Comparison of ENCODE assay signal across 23 cellular contexts in genomic region chr4:11301075-11301660, GRCh38.
A peak's percentile ranks its signal among the peaks of the same experiment; 100 is the strongest.
DNase-seq lines count a peak whose midpoint lies in the region; ATAC-seq and TF ChIP-seq lines count a peak whose summit lies in the region.
"Had no signal": no experiment of that assay in that cellular context is flagged by ENCODE, and none has a peak within 500 bp of the region (broad histone marks: within the 10 kb centered on the region; RNA-seq: fewer than 3 reads in every experiment).

No MANE protein-coding gene starts in this region.

- H3K36me3 ChIP-seq in hepatocyte (replicated peaks; ENCODE audit: insufficient read depth, low read depth) (no peaks in the 10 kb centered on the region), mucosa of descending colon (ENCODE audit: low read depth) (no peaks in the 10 kb centered on the region), trophoblast cell (ENCODE audit: control insufficient read depth in 1 of 2, insufficient read depth in 2 of 2, low read length in 2 of 2) (no peaks in the 10 kb centered on the region)
- H3K36me3 ChIP-seq: BE2C; BLaER1 treated with 17β-estradiol and CSF1 and Interleukin-3, amounts not matched to agents 10 nM and 100 nM had no signal

- H4K91ac ChIP-seq in trophoblast cell (ENCODE audit: low read depth, low read length), result no peak overlapping the region

- POLR2A ChIA-PET in HEK293T (lab: Yijun Ruan, JAX), result no interaction called here

- H3K9ac ChIP-seq in trophoblast cell (ENCODE audit: low read length), result no peak overlapping the region
- H3K9ac ChIP-seq: BLaER1 treated with 17β-estradiol and CSF1 and Interleukin-3, amounts not matched to agents 10 nM and 100 nM had no signal

- no peak overlapping the region for H2BK120ac ChIP-seq in trophoblast cell (ENCODE audit: insufficient read depth, low read length, poor library complexity)

- H3K14ac ChIP-seq in trophoblast cell (ENCODE audit: low read length), result no peak overlapping the region

- CTCF ChIA-PET in HEK293T (lab: Yijun Ruan, JAX), result no interaction called here

- TF ChIP-seq CTCF in hepatocyte (IDR thresholded peaks at IDR 0.05; ENCODE audit: poor library complexity) (no peak), mucosa of descending colon (IDR thresholded peaks at IDR 0.05) (no peak)

- no peak overlapping the region for H3K4ac ChIP-seq in trophoblast cell (ENCODE audit: low read depth, low read length)

- no peak overlapping the region for H4K8ac ChIP-seq in trophoblast cell (ENCODE audit: low read depth, low read length)

- H2AK5ac ChIP-seq in trophoblast cell (ENCODE audit: low read length), result no peak overlapping the region

- no peak overlapping the region for H3K23ac ChIP-seq in trophoblast cell (ENCODE audit: low read length)

- no peaks in the 10 kb centered on the region for H3K79me2 ChIP-seq in hepatocyte
- no peaks in the 10 kb centered on the region for H3K79me2 ChIP-seq in trophoblast cell (ENCODE audit: control insufficient read depth, insufficient read depth, low read length, poor library complexity)

- H4K12ac ChIP-seq in trophoblast cell (ENCODE audit: low read depth, low read length), result no peak overlapping the region

- no peaks in the 10 kb centered on the region for H3K79me1 ChIP-seq in trophoblast cell (ENCODE audit: low read length)

- H3K4me2 ChIP-seq in hepatocyte, result no peak overlapping the region
- H3K4me2 ChIP-seq in trophoblast cell (ENCODE audit: low read length), result no peak overlapping the region
- H3K4me2 ChIP-seq: A549; BLaER1 treated with 17β-estradiol and CSF1 and Interleukin-3, amounts not matched to agents 10 nM and 100 nM had no signal

- 73% methylated on average over 4 of the region's 4 CpGs for WGBS in hepatocyte (ENCODE audit: low lambda C conversion rate, missing lambda C conversion rate)
- WGBS in trophoblast cell (ENCODE audit: extremely low coverage, insufficient coverage, insufficient read length), result no CpG with 5 or more reads among the region's 4 CpGs

- H3K4me1 ChIP-seq in hepatocyte (ENCODE audit: insufficient read depth) (no peaks in the 10 kb centered on the region), mucosa of descending colon (ENCODE audit: low read depth) (no peaks in the 10 kb centered on the region), trophoblast cell (ENCODE audit: control insufficient read depth in 1 of 2, insufficient read depth in 2 of 2, low read length in 2 of 2) (peaks cover 3 to 4% of the 10 kb centered on the region in 2 experiments)
- H3K4me1 ChIP-seq: A549, BE2C had no signal

- H2AFZ ChIP-seq in hepatocyte (no peak overlapping the region), trophoblast cell (ENCODE audit: insufficient read depth, low read length, poor library complexity) (no peak overlapping the region)

- no peaks in the 10 kb centered on the region for H4K20me1 ChIP-seq in hepatocyte (ENCODE audit: insufficient read depth, poor library complexity, severe bottlenecking)
- H4K20me1 ChIP-seq: BLaER1 treated with 17β-estradiol and CSF1 and Interleukin-3, amounts not matched to agents 10 nM and 100 nM had no signal

- no peak overlapping the region for H2BK12ac ChIP-seq in trophoblast cell (ENCODE audit: low read length)

- DNase-seq in ELF-1 (ENCODE audit: low read depth, low spot score), result peak; percentile 25
- peak; percentile 5 for DNase-seq in hepatocyte (ENCODE audit: low spot score)
- DNase-seq in mucosa of descending colon, result peak in 1 of 3 donors; percentile 40
- peak; percentile 78 to 84 for DNase-seq in trophoblast cell
- no peak for DNase-seq in HEK293T (ENCODE audit: extremely low spot score)
- no peak for DNase-seq in T-helper 1 cell
- no peak for DNase-seq in left lobe of liver (ENCODE audit: low spot score)
- DNase-seq: 8988T; ACHN; AML-193; BE2C; CD4-positive, alpha-beta T cell; CD8-positive, alpha-beta memory T cell; DMS 273 treated with DMSO at 0.1 percent for 48 hours; DMS53; DMS79 treated with DMSO at 0.1 percent for 48 hours; GOT3; H7; HFFc6 had no signal

- H3K27me3 ChIP-seq in hepatocyte (no peaks in the 10 kb centered on the region), trophoblast cell (ENCODE audit: insufficient read depth, low read length) (no peaks in the 10 kb centered on the region)
- H3K27me3 ChIP-seq: BE2C; BLaER1 treated with 17β-estradiol and CSF1 and Interleukin-3, amounts not matched to agents 10 nM and 100 nM had no signal

- H3K18ac ChIP-seq in trophoblast cell (ENCODE audit: low read length), result no peak overlapping the region

- H3K9me2 ChIP-seq in hepatocyte (replicated peaks; ENCODE audit: insufficient read depth), result no peaks in the 10 kb centered on the region

- H3K9me3 ChIP-seq in hepatocyte (ENCODE audit: low read depth), result no peaks in the 10 kb centered on the region
- H3K9me3 ChIP-seq in mucosa of descending colon, result no peaks in the 10 kb centered on the region
- no peaks in the 10 kb centered on the region for H3K9me3 ChIP-seq in trophoblast cell (ENCODE audit: insufficient read depth, low read depth, low read length)
- H3K9me3 ChIP-seq: A549; BE2C; BLaER1 treated with 17β-estradiol and CSF1 and Interleukin-3, amounts not matched to agents 10 nM and 100 nM had no signal

- H3K27ac ChIP-seq in hepatocyte (no peak overlapping the region), trophoblast cell (ENCODE audit: low read depth, low read length) (no peak overlapping the region)
- H3K27ac ChIP-seq: A549; BLaER1 treated with 17β-estradiol and CSF1 and Interleukin-3, amounts not matched to agents 10 nM and 100 nM had no signal

- ATAC-seq in mucosa of descending colon, result peak; percentile 87
- no peak for ATAC-seq in left lobe of liver
- no peak for ATAC-seq in GM21360 (IDR thresholded peaks at IDR 0.05; ENCODE audit: unreplicated experiment)
- ATAC-seq: A549, HCT116 had no signal

- H3K4me3 ChIP-seq in hepatocyte (no peak overlapping the region), mucosa of descending colon (no peak overlapping the region), trophoblast cell (ENCODE audit: low read depth, low read length) (no peak overlapping the region)
- H3K4me3 ChIP-seq: A549; BLaER1 treated with 17β-estradiol and CSF1 and Interleukin-3, amounts not matched to agents 10 nM and 100 nM had no signal

- intact Hi-C loops in mucosa of descending colon (cut with DNase I, micrococcal nuclease), result no loop called here

- no peak overlapping the region for H2BK5ac ChIP-seq in trophoblast cell (ENCODE audit: low read depth, low read length, poor library complexity)

TF ChIP-seq in HEK293T, 16 proteins besides CTCF, POLR2A, EP300 and RAD21:
- TF ChIP-seq FOXM1 (IDR thresholded peaks at IDR 0.05; ENCODE audit: borderline replicate concordance), result no peak
- TF ChIP-seq SUZ12 (IDR thresholded peaks at IDR 0.05), result no peak
- TF ChIP-seq CTBP1 (IDR thresholded peaks at IDR 0.05; ENCODE audit: borderline replicate concordance), result no peak
- no peak for TF ChIP-seq PKNOX1 (IDR thresholded peaks at IDR 0.05)
- no peak for TF ChIP-seq TARDBP (IDR thresholded peaks at IDR 0.05)
- no peak for TF ChIP-seq SP1 (IDR thresholded peaks at IDR 0.05)
- no peak for TF ChIP-seq ZNF384 (IDR thresholded peaks at IDR 0.05)
- no peak for TF ChIP-seq FOXK2 (IDR thresholded peaks at IDR 0.05)
- no peak for TF ChIP-seq ARNT (IDR thresholded peaks at IDR 0.05)
- TF ChIP-seq NFRKB (IDR thresholded peaks at IDR 0.05), result no peak
- no peak for TF ChIP-seq HDGF (IDR thresholded peaks at IDR 0.05; ENCODE audit: borderline replicate concordance)
- no peak for TF ChIP-seq LEF1 (IDR thresholded peaks at IDR 0.05; ENCODE audit: borderline replicate concordance)
- no peak for TF ChIP-seq BHLHE40 (IDR thresholded peaks at IDR 0.05; ENCODE audit: borderline replicate concordance)
- no peak for TF ChIP-seq L3MBTL2 (conservative IDR thresholded peaks at IDR 0.05)
- no peak for TF ChIP-seq ELF4 (IDR thresholded peaks at IDR 0.05)
- no peak for TF ChIP-seq FOXA1 (IDR thresholded peaks at IDR 0.05)

Comparison
In these comparisons a context has a peak if more than half of its experiments do, and no peak if none do; other contexts are left out.
1. DNase-seq: peak in ELF-1 (single experiment), hepatocyte (single experiment) and trophoblast cell (2 of 2); none in HEK293T (single experiment), T-helper 1 cell (0 of 5) and left lobe of liver (single experiment).